ENCODE assay signal across 8 cellular contexts in the genomic region with DNA sequence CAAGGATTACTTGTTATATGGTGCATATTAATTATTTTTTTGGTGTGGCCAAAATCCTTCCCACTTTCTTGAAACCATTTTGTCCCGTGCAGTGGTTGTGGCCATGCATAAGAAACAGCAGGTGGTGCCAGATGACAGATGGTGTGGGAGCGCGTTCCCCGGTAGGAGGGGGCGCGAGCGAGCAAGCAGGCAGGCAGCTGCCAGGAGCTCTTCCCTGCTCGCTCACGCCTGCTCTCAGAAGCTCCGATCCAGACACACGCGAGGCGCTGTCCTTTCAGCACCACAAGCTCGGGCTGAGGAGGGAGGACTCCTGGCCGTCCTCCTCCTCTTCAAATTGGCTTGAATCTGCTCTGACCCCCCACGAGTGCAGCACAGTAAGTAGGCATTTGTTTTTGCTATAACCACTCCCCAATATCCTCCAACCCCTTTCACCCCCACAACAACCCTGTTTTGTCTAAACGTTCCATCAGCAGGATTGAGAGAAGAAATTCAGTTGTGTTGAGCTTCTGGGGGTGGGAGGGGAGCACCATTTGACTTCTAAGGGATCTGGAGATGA. TPM values are rescaled to one million over a fixed set of nuclear protein-coding genes. Genes with fewer than 3 reads are reported as not detected.
A peak's percentile ranks its signal among the peaks of the same experiment; 100 is the strongest.
DNase-seq lines count a peak whose midpoint lies in the region; ATAC-seq and TF ChIP-seq lines count a peak whose summit lies in the region.

Gene NSG2 (plus strand): TSS at position 237 of the 556 bp plus-strand sequence. CDS start 1,050 bp downstream, outside the sequence.

- H3K27me3 Mint-ChIP-seq in HFFc6 (ENCODE audit: insufficient read depth): no peaks in the 10 kb centered on the region; the same call in 1 of the 2 replicates
- H3K27me3 Mint-ChIP-seq in stimulated activated naive B cell treated with anti-CD40 and anti-IgM and Interleukin-4, amounts not matched to agents 10 μg/mL and 1 μg/mL and 100 μg/mL, for 72 hours: peaks cover 34 to 36% of the 10 kb centered on the region in 2 donors

- TF ChIP-seq CTCF in HFFc6 (IDR thresholded peaks at IDR 0.05): peak; percentile 47
- TF ChIP-seq CTCF in RWPE2 (IDR thresholded peaks at IDR 0.05; ENCODE audit: poor library complexity, severe bottlenecking): peak; percentile 94
- peak; percentile 77 for TF ChIP-seq CTCF in choroid plexus epithelial cell (conservative IDR thresholded peaks at IDR 0.05; ENCODE audit: low read depth, low read length)

- no peaks in the 10 kb centered on the region for H3K36me3 ChIP-seq in RWPE2 (ENCODE audit: low read depth)

- no peaks in the 10 kb centered on the region for H3K9me3 ChIP-seq in RWPE2 (ENCODE audit: severe bottlenecking)

- no peaks in the 10 kb centered on the region for H3K27me3 ChIP-seq in RWPE2 (ENCODE audit: insufficient read depth, poor library complexity, severe bottlenecking)

- intact Hi-C loops in left colon (cut with DNase I, micrococcal nuclease): loop anchor here in 1 of 2 donors (10.0 kb wide), 1 partner anchor 269 kb away; no protein-coding TSS in a partner anchor

- no peak within 1 kb of the TSS for H3K27ac ChIP-seq in RWPE2 (ENCODE audit: poor library complexity, severe bottlenecking)

- H3K27ac Mint-ChIP-seq in HFFc6: no peak within 1 kb of the TSS
- H3K27ac Mint-ChIP-seq in stimulated activated naive B cell treated with anti-CD40 and anti-IgM and Interleukin-4, amounts not matched to agents 10 μg/mL and 1 μg/mL and 100 μg/mL, for 72 hours: no peak within 1 kb of the TSS

- H3K36me3 Mint-ChIP-seq in HFFc6 (ENCODE audit: low read depth): no peaks in the 10 kb centered on the region; the same call in 1 of the 2 replicates
- no peaks in the 10 kb centered on the region for H3K36me3 Mint-ChIP-seq in stimulated activated naive B cell treated with anti-CD40 and anti-IgM and Interleukin-4, amounts not matched to agents 10 μg/mL and 1 μg/mL and 100 μg/mL, for 72 hours

- ATAC-seq in RWPE2 (ENCODE audit: low read depth) (peak; percentile 100), left colon (peak; percentile 96)
- peak; percentile 79 to 88 for ATAC-seq in stimulated activated naive B cell treated with anti-CD40 and anti-IgM and Interleukin-4, amounts not matched to agents 10 μg/mL and 1 μg/mL and 100 μg/mL, for 72 hours (replicated peaks)

- no peaks in the 10 kb centered on the region for H3K4me1 Mint-ChIP-seq in HFFc6 (ENCODE audit: low read depth)
- no peaks in the 10 kb centered on the region for H3K4me1 Mint-ChIP-seq in stimulated activated naive B cell treated with anti-CD40 and anti-IgM and Interleukin-4, amounts not matched to agents 10 μg/mL and 1 μg/mL and 100 μg/mL, for 72 hours

- no peaks in the 10 kb centered on the region for H3K4me1 ChIP-seq in RWPE2 (ENCODE audit: insufficient read depth, poor library complexity, severe bottlenecking)

- H3K9me3 Mint-ChIP-seq in HFFc6: peaks cover 30% of the 10 kb centered on the region
- H3K9me3 Mint-ChIP-seq in stimulated activated naive B cell treated with anti-CD40 and anti-IgM and Interleukin-4, amounts not matched to agents 10 μg/mL and 1 μg/mL and 100 μg/mL, for 72 hours: no peaks in the 10 kb centered on the region

- no peak within 1 kb of the TSS for H3K4me3 Mint-ChIP-seq in HFFc6
- H3K4me3 Mint-ChIP-seq in stimulated activated naive B cell treated with anti-CD40 and anti-IgM and Interleukin-4, amounts not matched to agents 10 μg/mL and 1 μg/mL and 100 μg/mL, for 72 hours: no peak within 1 kb of the TSS

- H3K4me3 ChIP-seq in RWPE2 (ENCODE audit: severe bottlenecking) (no peak within 1 kb of the TSS), choroid plexus epithelial cell (ENCODE audit: low read depth, low read length) (no peak within 1 kb of the TSS)

- DNase-seq in activated CD8-positive, alpha-beta memory T cell treated with anti-CD3 and anti-CD28 coated beads, Interleukin-2, amount 50 U/mL, for 48 hours: peak; percentile 54
- DNase-seq in activated CD8-positive, alpha-beta memory T cell treated with anti-CD3 and anti-CD28 coated beads for 24 hours: no peak
- peak; percentile 23 for DNase-seq in HFFc6
- DNase-seq in NAMALWA (ENCODE audit: low spot score): peak; percentile 89
- peak; percentile 93 for DNase-seq in RWPE2 (ENCODE audit: low spot score)
- DNase-seq in choroid plexus epithelial cell (ENCODE audit: low read depth): peak; percentile 95
- peak; percentile 62 to 74 for DNase-seq in left colon
- peak; percentile 6 for DNase-seq in stimulated activated naive B cell treated with anti-CD40 and anti-IgM and Interleukin-4, amounts not matched to agents 10 μg/mL and 1 μg/mL and 100 μg/mL, for 72 hours

RNA-seq across cellular contexts. Expression of gene NSG2, which starts in this region (rescaled TPM):
- total RNA-seq in HFFc6 (2021; fragmentation: NEBNext Ultra II Directional; extraction: Animal tissue kit (Norgen Biotek cat#: 25700)): not detected
- total RNA-seq in left colon: 1 to 10 TPM in 1 of 2 donors, under 1 TPM in 1; 0.95 to 1.4 TPM

Comparison
In these comparisons a context has a peak if more than half of its experiments do, and no peak if none do; other contexts are left out.
1. Peak in DNase-seq in HFFc6; RNA of the gene not detected or under 1 TPM.